ENCODE assay signal across 1 cellular context in the genomic region with DNA sequence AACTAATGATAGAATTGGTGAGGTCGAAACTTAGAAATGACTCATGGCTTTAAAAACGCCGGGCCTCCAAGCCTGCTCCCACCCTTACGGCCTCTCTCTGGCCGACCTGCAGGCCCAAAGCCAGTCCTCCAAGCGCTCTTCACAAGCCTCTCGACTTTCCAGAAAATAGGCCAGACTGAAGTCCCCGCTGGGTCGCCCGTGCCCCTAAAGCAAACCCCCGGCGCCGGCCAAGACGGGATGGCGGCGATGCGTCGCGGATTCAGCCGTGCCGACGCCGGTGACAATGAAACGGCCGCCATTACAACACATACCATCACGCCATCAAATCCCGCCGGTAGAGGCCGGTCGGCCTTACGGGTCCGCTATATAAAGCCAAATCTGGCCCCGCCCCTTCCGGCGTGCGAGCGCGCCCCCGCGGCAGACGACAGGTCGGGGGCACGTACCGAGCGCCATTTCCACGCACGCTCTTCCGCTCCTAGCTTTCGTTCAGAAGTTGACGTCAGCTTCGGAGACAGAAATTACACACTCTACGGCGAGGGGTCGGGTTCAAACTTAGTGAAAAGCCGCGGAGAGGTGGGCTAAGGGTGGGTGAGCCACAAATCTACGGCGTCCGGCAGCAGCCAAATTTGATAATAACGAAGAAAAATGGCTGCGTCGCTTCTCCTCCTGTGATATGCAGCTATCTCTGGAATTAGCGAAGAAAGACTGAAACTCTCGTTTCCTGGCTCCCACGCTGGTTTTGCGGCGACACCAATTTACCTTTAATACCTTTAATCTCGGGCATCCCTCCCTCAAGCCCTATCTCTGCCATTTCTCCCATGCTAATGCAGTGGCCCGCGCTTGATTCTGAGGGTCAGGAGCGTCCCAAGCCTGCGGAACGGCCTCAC.
TF ChIP-seq lines count a peak whose summit lies in the region.

Gene RPL3, minus strand, starts transcription at position 340 of the 887 bp plus-strand sequence. Its CDS starts 26 bp downstream, at position 314.

TF ChIP-seq in HepG2, 621 proteins besides CTCF, POLR2A, EP300 and RAD21 (continued from another document and continues in another):
- 0 out of 2 replicates have a peak, but pooled peaks have one; percentile 22 for TF ChIP-seq CSRNP1 (CRISPR knock-in tag; IDR thresholded peaks at IDR 0.05)
- peak; percentile 66 for TF ChIP-seq FOXA3 (CRISPR knock-in tag; IDR thresholded peaks at IDR 0.05)
- TF ChIP-seq KDM1A (CRISPR knock-in tag; IDR thresholded peaks at IDR 0.05): no peak
- no peak for TF ChIP-seq FOXK2 (IDR thresholded peaks at IDR 0.05)
- TF ChIP-seq ZNF850 (CRISPR knock-in tag; conservative IDR thresholded peaks at IDR 0.05): 0 out of 2 replicates have a peak, but pooled peaks have one; percentile 74
- no peak for TF ChIP-seq FOXP1 (IDR thresholded peaks at IDR 0.05)
- TF ChIP-seq FOXP1 (CRISPR knock-in tag; IDR thresholded peaks at IDR 0.05): 0 out of 2 replicates have a peak, but pooled peaks have one; percentile 5
- TF ChIP-seq MIER3 (CRISPR knock-in tag; IDR thresholded peaks at IDR 0.05; ENCODE audit: borderline replicate concordance): no peak; the same call in 1 of the 2 replicates
- 0 out of 2 replicates have a peak, but pooled peaks have one; percentile 77 for TF ChIP-seq ISX (CRISPR knock-in tag; conservative IDR thresholded peaks at IDR 0.05)
- peak; percentile 54 for TF ChIP-seq SOX5 (CRISPR knock-in tag; IDR thresholded peaks at IDR 0.05; ENCODE audit: borderline replicate concordance)
- peak; percentile 61 for TF ChIP-seq ZNF781 (CRISPR knock-in tag; IDR thresholded peaks at IDR 0.05; ENCODE audit: borderline replicate concordance, not compliant biosample characterization)
- TF ChIP-seq EEA1 (CRISPR knock-in tag; IDR thresholded peaks at IDR 0.05; ENCODE audit: borderline replicate concordance): peak; percentile 47; the same call in 1 of the 2 replicates
- no peak for TF ChIP-seq MYNN (CRISPR knock-in tag; IDR thresholded peaks at IDR 0.05; ENCODE audit: low read depth)
- TF ChIP-seq ZNF703 (CRISPR knock-in tag; IDR thresholded peaks at IDR 0.05; ENCODE audit: borderline replicate concordance): no peak
- TF ChIP-seq ZNF331 (CRISPR knock-in tag; IDR thresholded peaks at IDR 0.05): peak; percentile 60; the same call in 1 of the 2 replicates
- TF ChIP-seq ZBTB49 (CRISPR knock-in tag; IDR thresholded peaks at IDR 0.05; ENCODE audit: borderline replicate concordance): no peak
- TF ChIP-seq HNF4A (CRISPR knock-in tag; IDR thresholded peaks at IDR 0.05): peak; percentile 15; the same call in 1 of the 2 replicates
- TF ChIP-seq YEATS2 (CRISPR knock-in tag; IDR thresholded peaks at IDR 0.05; ENCODE audit: borderline replicate concordance): peak; percentile 100
- TF ChIP-seq ZNF460 (CRISPR knock-in tag; IDR thresholded peaks at IDR 0.05; ENCODE audit: borderline replicate concordance): peak; percentile 6; the same call in 1 of the 2 replicates
- no peak for TF ChIP-seq ARID2 (CRISPR knock-in tag; IDR thresholded peaks at IDR 0.05; ENCODE audit: borderline replicate concordance)
- TF ChIP-seq ZNF766 (CRISPR knock-in tag; IDR thresholded peaks at IDR 0.05; ENCODE audit: borderline replicate concordance): peak; percentile 76; the same call in 1 of the 2 replicates
- peak; percentile 85 for TF ChIP-seq HOXA5 (CRISPR knock-in tag; IDR thresholded peaks at IDR 0.05)
- TF ChIP-seq ATF4 (CRISPR knock-in tag; IDR thresholded peaks at IDR 0.05): peak in 1 of 2 experiments; percentile 86; a peak in 2 of 4 replicates
- no peak; the same call in 1 of the 2 replicates for TF ChIP-seq ZNF576 (CRISPR knock-in tag; IDR thresholded peaks at IDR 0.05)
- TF ChIP-seq KAT8 (CRISPR knock-in tag; IDR thresholded peaks at IDR 0.05): peak; percentile 91; the same call in 1 of the 2 replicates
- peak; percentile 86 for TF ChIP-seq SAP130 (CRISPR knock-in tag; IDR thresholded peaks at IDR 0.05; ENCODE audit: low read depth)
- peak; percentile 83; the same call in 1 of the 2 replicates for TF ChIP-seq ZNF550 (CRISPR knock-in tag; IDR thresholded peaks at IDR 0.05; ENCODE audit: borderline replicate concordance)
- TF ChIP-seq SMC3 (IDR thresholded peaks at IDR 0.05; ENCODE audit: low read length): no peak
- no peak for TF ChIP-seq NPAS2 (CRISPR knock-in tag; IDR thresholded peaks at IDR 0.05; ENCODE audit: borderline replicate concordance)
- no peak for TF ChIP-seq HES4 (CRISPR knock-in tag; IDR thresholded peaks at IDR 0.05; ENCODE audit: borderline replicate concordance)
- TF ChIP-seq TEAD2 (CRISPR knock-in tag; IDR thresholded peaks at IDR 0.05): no peak
- peak; percentile 75 for TF ChIP-seq SRY (CRISPR knock-in tag; IDR thresholded peaks at IDR 0.05)
- TF ChIP-seq ZBTB7B (CRISPR knock-in tag; IDR thresholded peaks at IDR 0.05): peak; percentile 83; the same call in 1 of the 2 replicates
- TF ChIP-seq HNRNPH1 (optimal IDR thresholded peaks at IDR 0.05; ENCODE audit: low read depth, low read length): peak; percentile 73
- no peak for TF ChIP-seq ARNT (IDR thresholded peaks at IDR 0.05)
- TF ChIP-seq KAT7 (CRISPR knock-in tag; IDR thresholded peaks at IDR 0.05; ENCODE audit: borderline replicate concordance): peak; percentile 69; the same call in 1 of the 2 replicates
- peak; percentile 93; the same call in 1 of the 2 replicates for TF ChIP-seq ZFP82 (CRISPR knock-in tag; IDR thresholded peaks at IDR 0.05; ENCODE audit: borderline replicate concordance)
- TF ChIP-seq CSRNP2 (CRISPR knock-in tag; conservative IDR thresholded peaks at IDR 0.05; ENCODE audit: low read depth): no peak
- TF ChIP-seq ZNF441 (CRISPR knock-in tag; IDR thresholded peaks at IDR 0.05; ENCODE audit: borderline replicate concordance): no peak
- TF ChIP-seq TAF1 (CRISPR knock-in tag; IDR thresholded peaks at IDR 0.05): peak; percentile 99
- no peak for TF ChIP-seq ZNF33A (CRISPR knock-in tag; IDR thresholded peaks at IDR 0.05; ENCODE audit: borderline replicate concordance)
- TF ChIP-seq IKZF4 (CRISPR knock-in tag; IDR thresholded peaks at IDR 0.05; ENCODE audit: borderline replicate concordance, low read depth, not compliant biosample characterization): no peak
- TF ChIP-seq HDAC1 (CRISPR knock-in tag; IDR thresholded peaks at IDR 0.05): peak; percentile 80
- no peak; the same call in 1 of the 2 replicates for TF ChIP-seq ZNF446 (CRISPR knock-in tag; IDR thresholded peaks at IDR 0.05)
- no peak for TF ChIP-seq SMARCC2 (IDR thresholded peaks at IDR 0.05)
- TF ChIP-seq, protein P1, sequence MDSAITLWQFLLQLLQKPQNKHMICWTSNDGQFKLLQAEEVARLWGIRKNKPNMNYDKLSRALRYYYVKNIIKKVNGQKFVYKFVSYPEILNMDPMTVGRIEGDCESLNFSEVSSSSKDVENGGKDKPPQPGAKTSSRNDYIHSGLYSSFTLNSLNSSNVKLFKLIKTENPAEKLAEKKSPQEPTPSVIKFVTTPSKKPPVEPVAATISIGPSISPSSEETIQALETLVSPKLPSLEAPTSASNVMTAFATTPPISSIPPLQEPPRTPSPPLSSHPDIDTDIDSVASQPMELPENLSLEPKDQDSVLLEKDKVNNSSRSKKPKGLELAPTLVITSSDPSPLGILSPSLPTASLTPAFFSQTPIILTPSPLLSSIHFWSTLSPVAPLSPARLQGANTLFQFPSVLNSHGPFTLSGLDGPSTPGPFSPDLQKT (CRISPR knock-in tag; IDR thresholded peaks at IDR 0.05; ENCODE audit: borderline replicate concordance): peak; percentile 24; the same call in 1 of the 2 replicates
- TF ChIP-seq ZNF670 (CRISPR knock-in tag; IDR thresholded peaks at IDR 0.05; ENCODE audit: borderline replicate concordance): peak; percentile 87
- no peak for TF ChIP-seq MATR3 (CRISPR knock-in tag; IDR thresholded peaks at IDR 0.05)
- peak; percentile 90; the same call in 1 of the 2 replicates for TF ChIP-seq ZNF784 (CRISPR knock-in tag; IDR thresholded peaks at IDR 0.05; ENCODE audit: borderline replicate concordance)
- no peak for TF ChIP-seq ZNF260 (CRISPR knock-in tag; IDR thresholded peaks at IDR 0.05; ENCODE audit: borderline replicate concordance, low read depth)
- TF ChIP-seq ADNP (CRISPR knock-in tag; IDR thresholded peaks at IDR 0.05): no peak
- peak; percentile 53; the same call in 1 of the 2 replicates for TF ChIP-seq HNF4G (IDR thresholded peaks at IDR 0.05; ENCODE audit: borderline replicate concordance, low read depth, low read length)
- no peak for TF ChIP-seq HNF4G (CRISPR knock-in tag; IDR thresholded peaks at IDR 0.05; ENCODE audit: borderline replicate concordance, low read depth)
- no peak; the same call in 1 of the 2 replicates for TF ChIP-seq KMT2B (CRISPR knock-in tag; IDR thresholded peaks at IDR 0.05)
- TF ChIP-seq, protein P2, sequence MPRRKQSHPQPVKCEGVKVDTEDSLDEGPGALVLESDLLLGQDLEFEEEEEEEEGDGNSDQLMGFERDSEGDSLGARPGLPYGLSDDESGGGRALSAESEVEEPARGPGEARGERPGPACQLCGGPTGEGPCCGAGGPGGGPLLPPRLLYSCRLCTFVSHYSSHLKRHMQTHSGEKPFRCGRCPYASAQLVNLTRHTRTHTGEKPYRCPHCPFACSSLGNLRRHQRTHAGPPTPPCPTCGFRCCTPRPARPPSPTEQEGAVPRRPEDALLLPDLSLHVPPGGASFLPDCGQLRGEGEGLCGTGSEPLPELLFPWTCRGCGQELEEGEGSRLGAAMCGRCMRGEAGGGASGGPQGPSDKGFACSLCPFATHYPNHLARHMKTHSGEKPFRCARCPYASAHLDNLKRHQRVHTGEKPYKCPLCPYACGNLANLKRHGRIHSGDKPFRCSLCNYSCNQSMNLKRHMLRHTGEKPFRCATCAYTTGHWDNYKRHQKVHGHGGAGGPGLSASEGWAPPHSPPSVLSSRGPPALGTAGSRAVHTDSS (CRISPR knock-in tag; conservative IDR thresholded peaks at IDR 0.05): no peak
- peak; percentile 82 for TF ChIP-seq ZNF704 (CRISPR knock-in tag; IDR thresholded peaks at IDR 0.05; ENCODE audit: borderline replicate concordance)
- peak; percentile 81; the same call in 1 of the 2 replicates for TF ChIP-seq ZMAT3 (CRISPR knock-in tag; conservative IDR thresholded peaks at IDR 0.05)
- TF ChIP-seq SNAPC2 (CRISPR knock-in tag; IDR thresholded peaks at IDR 0.05): no peak
